In the genomic region with DNA sequence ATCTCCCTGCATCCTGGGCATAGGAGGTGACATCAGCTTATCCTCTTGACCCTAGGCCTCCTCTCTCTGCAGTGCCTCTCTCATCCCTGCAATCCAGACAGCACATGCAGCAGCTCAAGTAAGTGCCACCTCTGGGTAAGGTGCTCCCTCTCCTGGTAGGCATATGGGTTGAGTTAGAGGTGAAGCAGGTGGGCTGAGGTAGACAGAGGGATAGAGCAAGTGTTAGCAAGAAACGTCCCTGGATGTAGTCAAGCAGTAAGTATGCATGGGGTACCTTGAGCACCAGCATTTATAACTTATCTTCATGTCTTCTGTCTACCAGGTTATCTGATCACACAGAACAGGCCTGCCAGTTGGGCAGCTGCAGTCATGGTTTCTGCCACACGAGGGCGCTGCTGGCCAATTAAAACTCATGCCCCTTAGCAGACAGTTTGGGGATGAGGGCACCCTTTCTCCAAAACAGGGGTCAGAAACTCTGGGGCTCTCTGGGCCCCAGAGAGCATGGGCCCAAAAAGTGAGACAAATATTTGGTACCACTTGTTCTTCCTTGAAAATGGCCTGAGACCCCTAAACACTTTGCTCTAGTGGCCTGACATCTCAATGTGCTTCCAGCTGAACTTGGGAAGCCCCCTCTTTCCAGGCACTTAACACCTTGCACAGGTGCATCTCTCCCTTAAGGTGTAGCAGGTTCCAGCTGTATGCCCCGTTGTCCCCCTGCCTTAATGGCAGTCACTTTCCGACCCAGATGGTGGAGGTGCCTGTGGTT, we compare ENCODE assay signal across 9 cellular contexts. TPM values are rescaled to one million over a fixed set of nuclear protein-coding genes. Genes with fewer than 3 reads are reported as not detected.
DNase-seq lines count a peak whose midpoint lies in the region; ATAC-seq and TF ChIP-seq lines count a peak whose summit lies in the region.
"Had no signal": no experiment of that assay in that cellular context is flagged by ENCODE, and none has a peak within 500 bp of the region (broad histone marks: within the 10 kb centered on the region; RNA-seq: fewer than 3 reads in every experiment).

No MANE protein-coding gene starts in this region.

- DNase-seq in AG10803 (ENCODE audit: low read depth) = peak; percentile 27
- peak; percentile 20 for DNase-seq in H4 (ENCODE audit: low spot score)
- peak; percentile 34 for DNase-seq in OCI-M2 (lab: John Stamatoyannopoulos, UW; ENCODE audit: unreplicated experiment)
- peak; percentile 71 to 78 for DNase-seq in activated T-cell treated with anti-CD3 and anti-CD28 coated beads, Interleukin-2, amount 50 U/mL, for 72 hours
- DNase-seq in fibroblast of pulmonary artery (ENCODE audit: low read depth) = peak; percentile 56
- DNase-seq in nucleus accumbens (lab: John Stamatoyannopoulos, UW) = peak in 30 of 56 donors; percentile 4 to 79 (median 34)
- peak in 1 of 2 donors; percentile 76 for DNase-seq in suprapubic skin (ENCODE audit: low spot score in 2 of 2)

- no peaks in the 10 kb centered on the region for H3K9me3 ChIP-seq in suprapubic skin

- H3K9me3 Mint-ChIP-seq in activated T-cell treated with anti-CD3 and anti-CD28 coated beads, Interleukin-2, amount 50 U/mL, for 72 hours = no peaks in the 10 kb centered on the region

- WGBS in suprapubic skin = 31% methylated on average over 5 of the region's 5 CpGs

- no peaks in the 10 kb centered on the region for H3K27me3 ChIP-seq in suprapubic skin

- H3K4me3 Mint-ChIP-seq in activated T-cell treated with anti-CD3 and anti-CD28 coated beads, Interleukin-2, amount 50 U/mL, for 72 hours = no peak overlapping the region

- peaks cover 9% of the 10 kb centered on the region for H3K4me1 ChIP-seq in suprapubic skin

- peak; percentile 75 to 81 for ATAC-seq in activated T-cell treated with anti-CD3 and anti-CD28 coated beads, Interleukin-2, amount 50 U/mL, for 72 hours (replicated peaks in 1 of 2)
- no peak for ATAC-seq in GM21360 (IDR thresholded peaks at IDR 0.05; ENCODE audit: unreplicated experiment)

- H3K27me3 Mint-ChIP-seq in activated T-cell treated with anti-CD3 and anti-CD28 coated beads, Interleukin-2, amount 50 U/mL, for 72 hours (ENCODE audit: low read depth) = no peaks in the 10 kb centered on the region

- H3K36me3 Mint-ChIP-seq in activated T-cell treated with anti-CD3 and anti-CD28 coated beads, Interleukin-2, amount 50 U/mL, for 72 hours (ENCODE audit: insufficient read depth in 2 of 2) = peaks cover 3 to 8% of the 10 kb centered on the region in 2 donors

- no peaks in the 10 kb centered on the region for H3K4me1 Mint-ChIP-seq in activated T-cell treated with anti-CD3 and anti-CD28 coated beads, Interleukin-2, amount 50 U/mL, for 72 hours (ENCODE audit: low read depth)

- H3K27ac Mint-ChIP-seq in activated T-cell treated with anti-CD3 and anti-CD28 coated beads, Interleukin-2, amount 50 U/mL, for 72 hours = no peak overlapping the region

- TF ChIP-seq CTCF in AG10803 (conservative IDR thresholded peaks at IDR 0.05; ENCODE audit: low read length) (peak; percentile 80), fibroblast of pulmonary artery (IDR thresholded peaks at IDR 0.05; ENCODE audit: low read length, missing control alignments) (peak; percentile 87), suprapubic skin (IDR thresholded peaks at IDR 0.05) (peak; percentile 82 to 94)

- H3K36me3 ChIP-seq in suprapubic skin = peaks cover 51% of the 10 kb centered on the region

- no peak for TF ChIP-seq POLR2A in suprapubic skin (IDR thresholded peaks at IDR 0.05)

- no peak for TF ChIP-seq EP300 in suprapubic skin (IDR thresholded peaks at IDR 0.05)

- H3K4me3 ChIP-seq in AG10803 (ENCODE audit: low read length) (no peak overlapping the region), fibroblast of pulmonary artery (replicated peaks; ENCODE audit: low read depth, low read length) (no peak overlapping the region), suprapubic skin (no peak overlapping the region)

- no peak overlapping the region for H3K27ac ChIP-seq in suprapubic skin

RNA-seq across cellular contexts. Expression of a gene that starts 59.8 kb away (rescaled TPM):
- total RNA-seq in H4 (2014; rRNA removed; shearing (Covaris generic)) = 0.02 TPM in 1 of 2 replicates, not detected in the other
- total RNA-seq in activated T-cell treated with anti-CD3 and anti-CD28 coated beads, Interleukin-2, amount 50 U/mL, for 72 hours = not detected
- not detected for total RNA-seq in suprapubic skin
- total RNA-seq: subcutaneous adipose tissue had no signal
